Comparison of ENCODE assay signal across 20 cellular contexts in the genomic region with DNA sequence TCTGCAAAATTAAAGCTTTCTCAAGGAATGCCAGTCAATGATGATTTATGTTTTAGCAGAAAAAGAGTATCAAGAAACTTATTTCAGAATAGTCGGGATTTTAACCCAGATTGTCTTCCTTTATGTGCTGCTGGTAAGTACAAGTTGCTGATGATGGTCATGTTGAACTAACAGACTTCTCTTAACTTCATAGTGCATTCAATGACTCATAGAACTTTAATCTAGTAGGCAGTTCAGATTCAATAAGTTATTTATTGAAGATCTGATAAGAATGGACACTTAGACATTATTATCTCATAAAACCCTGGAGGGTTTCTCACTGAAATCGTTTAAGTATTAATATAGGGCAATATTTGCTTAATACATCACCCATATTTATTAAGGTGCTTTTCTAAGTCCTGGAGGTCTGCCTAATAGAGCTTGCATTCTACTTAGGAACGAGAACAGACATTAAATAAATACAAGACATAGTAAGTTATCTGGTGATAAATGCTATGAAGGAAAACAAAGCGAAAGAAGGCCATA. TPM values are rescaled to one million over a fixed set of nuclear protein-coding genes. Genes with fewer than 3 reads are reported as not detected.
DNase-seq lines count a peak whose midpoint lies in the region; ATAC-seq, FAIRE-seq and TF ChIP-seq lines count a peak whose summit lies in the region.
"Had no signal": no experiment of that assay in that cellular context is flagged by ENCODE, and none has a peak within 500 bp of the region (broad histone marks: within the 10 kb centered on the region; RNA-seq: fewer than 3 reads in every experiment).

No MANE protein-coding gene starts in this region.

- no peak overlapping the region for H2AK9ac ChIP-seq in IMR-90 (replicated peaks; ENCODE audit: low read depth, low read length, poor library complexity)

- FAIRE-seq in A549 (lab: Jason Lieb, UNC) = peak; percentile 43
- FAIRE-seq: GM12891 had no signal

- DNase-seq in A549 (ENCODE audit: low read depth in 1 of 2, low spot score in 1 of 2) = peak in 1 of 2 experiments; percentile 31
- peak; percentile 6 for DNase-seq in IMR-90
- DNase-seq in chondrocyte (ENCODE audit: low spot score) = no peak
- no peak for DNase-seq in aorta
- DNase-seq in HFFc6 = no peak
- no peak for DNase-seq in amygdala (lab: John Stamatoyannopoulos, UW)
- DNase-seq: CD4-positive, alpha-beta T cell; DMS53; GOT3; KBM-7; NCI-H1417; NCI-H187; NCI-H2107; NCI-H510A; NCI-H82 had no signal

- H2AFZ ChIP-seq in IMR-90 (replicated peaks; ENCODE audit: low read length, poor library complexity) = no peak overlapping the region

- H2BK20ac ChIP-seq in IMR-90 (ENCODE audit: low read depth, low read length) = no peak overlapping the region

- no peaks in the 10 kb centered on the region for H3K27me3 ChIP-seq in IMR-90 (ENCODE audit: control insufficient read depth, insufficient read depth, low read length)
- H3K27me3 ChIP-seq in layer of hippocampus (ENCODE audit: control insufficient read depth, insufficient read depth, low read length) = no peaks in the 10 kb centered on the region
- no peaks in the 10 kb centered on the region for H3K27me3 ChIP-seq in aorta (ENCODE audit: control insufficient read depth in 1 of 2, insufficient read depth in 2 of 2, low read length in 1 of 2)
- H3K27me3 ChIP-seq: SJSA1 had no signal

- H3K4me3 Mint-ChIP-seq in chondrocyte (ENCODE audit: unreplicated experiment) (no peak overlapping the region), HFFc6 (no peak overlapping the region)
- H3K4me3 Mint-ChIP-seq: CD4-positive, alpha-beta T cell had no signal

- no peaks in the 10 kb centered on the region for H3K27me3 Mint-ChIP-seq in chondrocyte (ENCODE audit: low read depth)
- H3K27me3 Mint-ChIP-seq in HFFc6 (ENCODE audit: insufficient read depth) = no peaks in the 10 kb centered on the region
- H3K27me3 Mint-ChIP-seq: CD4-positive, alpha-beta T cell had no signal

- peaks cover 11 to 17% of the 10 kb centered on the region in 2 experiments for H3K79me1 ChIP-seq in IMR-90 (ENCODE audit: low read depth in 1 of 2, low read length in 2 of 2)

- H2BK5ac ChIP-seq in IMR-90 (ENCODE audit: low read depth, low read length, poor library complexity, severe bottlenecking) = no peak overlapping the region

- H3K4me3 ChIP-seq in A549 = no peak overlapping the region
- H3K4me3 ChIP-seq in IMR-90 (ENCODE audit: insufficient read depth, low read depth, low read length) = no peak overlapping the region
- H3K4me3 ChIP-seq in aorta (ENCODE audit: low read length in 2 of 2) = no peak overlapping the region
- H3K4me3 ChIP-seq: SJSA1 had no signal

- H3K27ac ChIP-seq in A549 (no peak overlapping the region), IMR-90 (ENCODE audit: insufficient read depth, low read length) (no peak overlapping the region), layer of hippocampus (ENCODE audit: low read depth, low read length) (peak overlapping the region; percentile 75), aorta (ENCODE audit: low read depth in 1 of 2, low read length in 2 of 2) (no peak overlapping the region)
- H3K27ac ChIP-seq: SJSA1 had no signal

- no peak for TF ChIP-seq RAD21 in A549 (conservative IDR thresholded peaks at IDR 0.05 in 1 of 2, IDR thresholded peaks at IDR 0.05 in 1 of 2)
- no peak for TF ChIP-seq RAD21 in IMR-90 (IDR thresholded peaks at IDR 0.05; ENCODE audit: low read length)

- H3K36me3 Mint-ChIP-seq in chondrocyte (ENCODE audit: low read depth) (peaks cover 17% of the 10 kb centered on the region), HFFc6 (ENCODE audit: low read depth) (peaks cover 15% of the 10 kb centered on the region)

- TF ChIP-seq CTCF in A549 (IDR thresholded peaks at IDR 0.05) (no peak), IMR-90 (conservative IDR thresholded peaks at IDR 0.05; ENCODE audit: low read depth, low read length) (no peak), chondrocyte (IDR thresholded peaks at IDR 0.05) (no peak), HFFc6 (IDR thresholded peaks at IDR 0.05) (no peak)

- H3K23ac ChIP-seq in IMR-90 (ENCODE audit: low read depth, low read length) = no peak overlapping the region

- dilution Hi-C loops in IMR-90 (cut with HindIII; ENCODE audit: low sequenced_read_pairs, unreplicated experiment) = no loop called here

- H3K4me2 ChIP-seq in A549 = peak overlapping the region; percentile 54
- no peak overlapping the region for H3K4me2 ChIP-seq in IMR-90 (ENCODE audit: low read depth, low read length)

- H3K56ac ChIP-seq in IMR-90 (ENCODE audit: extremely low read depth, insufficient read depth, low read length) = no peak overlapping the region

- H3K18ac ChIP-seq in IMR-90 (ENCODE audit: low read depth, low read length) = no peak overlapping the region

- no TSS peak for BruUV-seq in IMR-90 (replicated peaks; lab: Mats Ljungman, UMichigan)

- H3K14ac ChIP-seq in IMR-90 (replicated peaks; ENCODE audit: low read depth, low read length) = no peak overlapping the region

- H3K9me1 ChIP-seq in IMR-90 (ENCODE audit: insufficient read depth, low read length) = no peaks in the 10 kb centered on the region

- peaks cover 47% of the 10 kb centered on the region for H3K4me1 ChIP-seq in A549
- no peaks in the 10 kb centered on the region for H3K4me1 ChIP-seq in IMR-90 (ENCODE audit: control insufficient read depth, insufficient read depth, low read length)
- H3K4me1 ChIP-seq in aorta (ENCODE audit: control insufficient read depth in 1 of 2, insufficient read depth in 2 of 2, low read length in 2 of 2) = no peaks in the 10 kb centered on the region
- H3K4me1 ChIP-seq: SJSA1 had no signal

- no peak overlapping the region for H2AK5ac ChIP-seq in IMR-90 (ENCODE audit: low read depth, low read length)

- H2BK15ac ChIP-seq in IMR-90 (ENCODE audit: low read depth, low read length) = no peak overlapping the region

- 19% methylated on average over 4 of the region's 4 CpGs for WGBS in A549 (ENCODE audit: missing lambda C conversion rate)
- WGBS in IMR-90 (ENCODE audit: extremely low coverage in 2 of 2, insufficient read length in 1 of 2), 2 experiments = no CpG with 5 or more reads among the region's 4 CpGs
- WGBS in aorta, 2 donors = 66 to 68% methylated on average over 4 of the region's 4 CpGs

- peak overlapping the region; percentile 38 for H3K27ac Mint-ChIP-seq in chondrocyte (ENCODE audit: unreplicated experiment)
- no peak overlapping the region for H3K27ac Mint-ChIP-seq in HFFc6
- H3K27ac Mint-ChIP-seq: CD4-positive, alpha-beta T cell had no signal

- no peaks in the 10 kb centered on the region for H4K20me1 ChIP-seq in IMR-90 (ENCODE audit: insufficient read depth, low read length)

- H4K5ac ChIP-seq in IMR-90 (ENCODE audit: low read depth, low read length) = no peak overlapping the region

- POLR2A ChIA-PET in A549 (lab: Yijun Ruan, JAX) = no interaction called here
- POLR2A ChIA-PET in IMR-90 (lab: Charles Lee; ENCODE audit: unreplicated experiment) = no interaction called here

- no peak overlapping the region for H4K91ac ChIP-seq in IMR-90 (ENCODE audit: insufficient read depth, low read depth, low read length)

- peaks cover 4% of the 10 kb centered on the region for H3K4me1 Mint-ChIP-seq in chondrocyte (ENCODE audit: low read depth)
- H3K4me1 Mint-ChIP-seq in HFFc6 (ENCODE audit: low read depth) = 0 out of 2 replicates have a peak, but pooled peaks cover 6% of the 10 kb centered on the region

- no peak overlapping the region for H3K4ac ChIP-seq in IMR-90 (ENCODE audit: low read depth, low read length)

- ATAC-seq in A549 = peak in 1 of 2 experiments; percentile 68; a peak in 2 of 6 replicates
- no peak for ATAC-seq in IMR-90 (ENCODE audit: low read depth)
- ATAC-seq in aorta (ENCODE audit: low FRiP score) = no peak
- ATAC-seq in HG02885 (IDR thresholded peaks at IDR 0.05; ENCODE audit: poor library complexity, unreplicated experiment) = no peak
- ATAC-seq: HCT116 had no signal

- H3K9me3 ChIP-seq in A549 (no peaks in the 10 kb centered on the region), IMR-90 (ENCODE audit: control insufficient read depth, insufficient read depth, low read length) (no peaks in the 10 kb centered on the region), aorta (ENCODE audit: control insufficient read depth, low read length) (no peaks in the 10 kb centered on the region)
- H3K9me3 ChIP-seq: SJSA1 had no signal

- no peak overlapping the region for H2BK120ac ChIP-seq in IMR-90 (ENCODE audit: low read depth, low read length)

- CTCF ChIA-PET in A549 (lab: Yijun Ruan, JAX) (no interaction called here), IMR-90 (lab: Yijun Ruan, JAX) (no interaction called here)

- H4K8ac ChIP-seq in IMR-90 (ENCODE audit: low read depth in 2 of 2, low read length in 2 of 2) = no peak overlapping the region

- intact Hi-C loops in IMR-90 (cut with micrococcal nuclease) = no loop called here
- intact Hi-C loops in aorta (cut with DNase I) = no loop called here

- in situ Hi-C loops in IMR-90 (cut with MboI; ENCODE audit: low sequenced_read_pairs) = no loop called here

- no peak for TF ChIP-seq POLR2A in A549 (IDR thresholded peaks at IDR 0.05; ENCODE audit: low read length)
- no peak for TF ChIP-seq POLR2A in IMR-90 (IDR thresholded peaks at IDR 0.05; ENCODE audit: low read depth, low read length)

- peaks cover 3% of the 10 kb centered on the region; the same call in 1 of the 2 replicates for H3K36me3 ChIP-seq in IMR-90 (ENCODE audit: control insufficient read depth, insufficient read depth, low read length)
- no peaks in the 10 kb centered on the region for H3K36me3 ChIP-seq in aorta (ENCODE audit: control insufficient read depth in 1 of 2, insufficient read depth in 2 of 2, low read length in 1 of 2)

- no peak overlapping the region for H3K9ac ChIP-seq in IMR-90 (ENCODE audit: low read depth, low read length)

- H3K9me3 Mint-ChIP-seq in chondrocyte (ENCODE audit: low read depth) (no peaks in the 10 kb centered on the region), HFFc6 (no peaks in the 10 kb centered on the region)
- H3K9me3 Mint-ChIP-seq: CD4-positive, alpha-beta T cell had no signal

- no peak for TF ChIP-seq EP300 in A549 (IDR thresholded peaks at IDR 0.05)

RNA-seq across cellular contexts. Expression of gene TOGARAM1, which starts 33.8 kb away (rescaled TPM):
- 17.6 and 18.9 TPM in 2 replicates for polyA plus RNA-seq in A549 (2011; rRNA removed)
- polyA plus RNA-seq in A549 (2012; cell fraction: cytosol; rRNA removed) = 2.6 and 2.7 TPM in 2 replicates
- 2.4 TPM in 2 replicates for polyA plus RNA-seq in A549 (2012; cell fraction: nucleus; rRNA removed)
- 6.7 to 8.4 TPM (median 7.6 TPM) in 3 replicates for polyA plus RNA-seq in A549 (2017; fragmentation: RNase III; extraction: RNeasy Plus Mini Kit Qiagen cat#74134 plus additional on column Dnase treatment)
- 23.1 and 25.1 TPM in 2 replicates for polyA minus RNA-seq in A549 (2011; rRNA and poly(A)+ RNA removed)
- total RNA-seq in IMR-90 (2012; rRNA removed) = 11.1 and 13.4 TPM in 2 replicates
- polyA plus RNA-seq in IMR-90 (2012; rRNA removed) = 2.5 and 3.1 TPM in 2 replicates
- 0.79 and 1.2 TPM in 2 replicates for polyA plus RNA-seq in IMR-90 (2012; cell fraction: cytosol; rRNA removed)
- polyA plus RNA-seq in IMR-90 (2012; cell fraction: nucleus; rRNA removed; ENCODE audit: low replicate concordance) = 1.2 and 10.1 TPM in 2 replicates
- total RNA-seq in chondrocyte = 12.7 to 19.7 TPM (median 13.3 TPM) in 3 replicates
- total RNA-seq in aorta = 10 to 100 TPM; 12.4 to 21.4 TPM
- polyA plus RNA-seq in aorta = 1 to 10 TPM; 6.1 to 6.2 TPM
- 10 to 100 TPM in 2 of 6 experiments, 1 to 10 TPM in 4; 7.5 to 13.7 (median 9.3) TPM for total RNA-seq in HFFc6 (2021; fragmentation: NEBNext Ultra II Directional; extraction: Animal tissue kit (Norgen Biotek cat#: 25700))

RNA-seq across cellular contexts. Expression of gene KLHL28, which starts 34.1 kb away (rescaled TPM):
- polyA plus RNA-seq in A549 (2011; rRNA removed) (8.3 and 10.0 TPM in 2 replicates), A549 (2017; fragmentation: RNase III; extraction: RNeasy Plus Mini Kit Qiagen cat#74134 plus additional on column Dnase treatment) (3.1 to 3.4 TPM (median 3.4 TPM) in 3 replicates), IMR-90 (2012; rRNA removed) (2.5 and 2.9 TPM in 2 replicates), aorta (1 to 10 TPM; 2.9 to 3.4 TPM)
- 1.7 and 1.8 TPM in 2 replicates for polyA plus RNA-seq in A549 (2012; cell fraction: cytosol; rRNA removed)
- polyA plus RNA-seq in A549 (2012; cell fraction: nucleus; rRNA removed) = 1.5 and 3.2 TPM in 2 replicates
- polyA minus RNA-seq in A549 (2011; rRNA and poly(A)+ RNA removed) = 18.7 and 19.9 TPM in 2 replicates
- total RNA-seq in IMR-90 (2012; rRNA removed) (7.7 and 11.4 TPM in 2 replicates), chondrocyte (20.5 to 24.2 TPM (median 23.2 TPM) in 3 replicates), aorta (10 to 100 TPM; 17.3 to 18.8 TPM)
- polyA plus RNA-seq in IMR-90 (2012; cell fraction: cytosol; rRNA removed) = 0.67 and 1.2 TPM in 2 replicates
- 0.92 and 3.3 TPM in 2 replicates for polyA plus RNA-seq in IMR-90 (2012; cell fraction: nucleus; rRNA removed; ENCODE audit: low replicate concordance)
- total RNA-seq in HFFc6 (2021; fragmentation: NEBNext Ultra II Directional; extraction: Animal tissue kit (Norgen Biotek cat#: 25700)) = 1 to 10 TPM; 6.6 to 9.6 (median 8.5) TPM
